In the genomic region with DNA sequence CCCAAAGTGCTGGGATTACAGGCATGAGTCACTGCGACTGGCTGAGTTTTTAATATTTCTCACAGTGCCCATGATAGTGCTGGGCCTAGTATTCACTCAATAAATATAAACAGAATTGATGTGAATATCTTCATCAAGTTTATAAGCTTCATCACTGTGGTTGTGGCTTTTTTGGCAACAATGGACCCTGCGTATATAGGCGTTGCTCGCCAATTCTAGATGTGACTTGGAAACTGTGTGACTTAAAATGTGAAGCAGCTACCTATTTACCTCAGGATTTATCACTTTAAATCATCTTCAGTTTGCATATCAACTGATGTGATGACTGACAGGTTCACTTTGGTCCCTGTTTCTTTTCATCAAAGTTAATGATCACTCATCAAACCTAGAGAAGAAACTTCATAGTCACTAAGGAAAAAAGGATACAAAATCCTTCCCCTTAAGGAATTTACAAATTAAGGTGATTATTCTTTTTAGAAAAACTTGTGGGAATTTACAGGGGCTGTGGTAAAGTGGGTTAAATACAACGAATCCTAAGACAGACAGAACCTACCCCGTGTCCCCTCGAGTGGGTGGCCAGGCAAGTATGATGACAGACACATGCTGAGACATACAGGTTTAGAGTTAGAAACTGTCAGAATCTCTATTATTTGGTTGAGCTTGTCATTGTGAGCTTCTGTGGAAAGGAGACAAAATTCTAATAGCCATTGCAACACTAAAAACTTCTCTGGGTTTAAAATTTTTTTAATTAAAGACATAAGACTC, we compare ENCODE assay signal across 20 cellular contexts.
"Had no signal": no experiment of that assay in that cellular context is flagged by ENCODE, and none has a peak within 500 bp of the region (broad histone marks: within the 10 kb centered on the region; RNA-seq: fewer than 3 reads in every experiment).

No MANE protein-coding gene starts in this region.

- DNase-seq: activated CD4-positive, CD25-positive, alpha-beta regulatory T cell; activated CD8-positive, alpha-beta memory T cell treated with anti-CD3 and anti-CD28 coated beads for 24 hours; activated gamma-delta T cell treated with Interleukin-2 at 50 U/mL for 16 hours; anterior cingulate cortex; brain microvascular endothelial cell; central memory CD4-positive, alpha-beta T cell; dorsolateral prefrontal cortex; endodermal cell; foreskin fibroblast; left ventricle myocardium superior; nephron progenitor cell; nucleus accumbens; posterior cingulate gyrus; SIG-M5; sigmoid colon; spleen; T1000; testis; upper lobe of left lung had no signal

- H3K27ac Mint-ChIP-seq: endodermal cell, nephron progenitor cell had no signal

- H3K36me3 ChIP-seq: brain microvascular endothelial cell, sigmoid colon, spleen, upper lobe of left lung had no signal

- H3K27me3 ChIP-seq: brain microvascular endothelial cell, sigmoid colon, spleen, testis, upper lobe of left lung had no signal

- H3K4me3 ChIP-seq: dorsolateral prefrontal cortex, sigmoid colon, spleen, testis, upper lobe of left lung had no signal

- H3K4me3 Mint-ChIP-seq: endodermal cell, nephron progenitor cell had no signal

- H3K4me1 ChIP-seq: sigmoid colon, testis, upper lobe of left lung had no signal

- H3K9me3 Mint-ChIP-seq: endodermal cell, nephron progenitor cell had no signal

- H3K9me3 ChIP-seq: sigmoid colon, spleen, testis, upper lobe of left lung had no signal

- H3K27ac ChIP-seq: brain microvascular endothelial cell, dorsolateral prefrontal cortex, epithelial cell of prostate, sigmoid colon, spleen, testis, upper lobe of left lung had no signal

- H3K4me1 Mint-ChIP-seq: endodermal cell, nephron progenitor cell had no signal

- ATAC-seq: left ventricle myocardium superior had no signal
